Comparison of ENCODE assay signal across 1 cellular context in the genomic region with DNA sequence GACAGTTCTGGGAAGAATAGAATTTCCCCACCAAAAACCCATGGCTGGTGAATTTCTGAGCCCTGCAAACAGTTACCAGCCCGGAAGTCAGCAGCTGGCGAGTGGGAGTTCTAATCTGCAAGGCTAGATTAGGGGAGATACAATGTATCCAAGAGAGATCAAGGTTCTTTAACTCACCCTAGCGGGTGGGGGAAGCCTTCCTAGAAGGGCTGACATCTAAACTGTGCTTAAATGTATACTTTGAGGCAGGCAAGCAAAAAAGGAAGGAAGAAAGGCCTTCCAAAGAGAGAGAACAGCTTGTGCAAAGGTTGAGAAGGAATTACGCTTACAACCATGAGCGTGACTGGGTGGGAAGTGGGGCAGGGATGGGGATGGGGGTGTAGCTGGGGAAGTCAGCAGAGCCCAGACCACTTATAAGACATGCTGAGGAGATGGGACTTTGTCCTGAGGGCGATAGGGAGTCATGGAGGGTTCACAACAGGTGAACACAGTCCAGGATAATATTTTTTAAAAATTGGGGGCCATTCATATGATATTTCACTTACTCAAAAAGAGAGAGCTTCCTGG.
A peak's percentile ranks its signal among the peaks of the same experiment; 100 is the strongest.
TF ChIP-seq lines count a peak whose summit lies in the region.

No MANE protein-coding gene starts in this region.

TF ChIP-seq in K562, 482 proteins besides CTCF, POLR2A, EP300 and RAD21 (continued from another document and continues in another):
- TF ChIP-seq, protein P1, sequence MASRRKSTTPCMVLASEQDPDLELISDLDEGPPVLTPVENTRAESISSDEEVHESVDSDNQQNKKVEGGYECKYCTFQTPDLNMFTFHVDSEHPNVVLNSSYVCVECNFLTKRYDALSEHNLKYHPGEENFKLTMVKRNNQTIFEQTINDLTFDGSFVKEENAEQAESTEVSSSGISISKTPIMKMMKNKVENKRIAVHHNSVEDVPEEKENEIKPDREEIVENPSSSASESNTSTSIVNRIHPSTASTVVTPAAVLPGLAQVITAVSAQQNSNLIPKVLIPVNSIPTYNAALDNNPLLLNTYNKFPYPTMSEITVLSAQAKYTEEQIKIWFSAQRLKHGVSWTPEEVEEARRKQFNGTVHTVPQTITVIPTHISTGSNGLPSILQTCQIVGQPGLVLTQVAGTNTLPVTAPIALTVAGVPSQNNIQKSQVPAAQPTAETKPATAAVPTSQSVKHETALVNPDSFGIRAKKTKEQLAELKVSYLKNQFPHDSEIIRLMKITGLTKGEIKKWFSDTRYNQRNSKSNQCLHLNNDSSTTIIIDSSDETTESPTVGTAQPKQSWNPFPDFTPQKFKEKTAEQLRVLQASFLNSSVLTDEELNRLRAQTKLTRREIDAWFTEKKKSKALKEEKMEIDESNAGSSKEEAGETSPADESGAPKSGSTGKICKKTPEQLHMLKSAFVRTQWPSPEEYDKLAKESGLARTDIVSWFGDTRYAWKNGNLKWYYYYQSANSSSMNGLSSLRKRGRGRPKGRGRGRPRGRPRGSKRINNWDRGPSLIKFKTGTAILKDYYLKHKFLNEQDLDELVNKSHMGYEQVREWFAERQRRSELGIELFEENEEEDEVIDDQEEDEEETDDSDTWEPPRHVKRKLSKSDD (conservative IDR thresholded peaks at IDR 0.05; ENCODE audit: low read length): no peak
- TF ChIP-seq, protein P2, sequence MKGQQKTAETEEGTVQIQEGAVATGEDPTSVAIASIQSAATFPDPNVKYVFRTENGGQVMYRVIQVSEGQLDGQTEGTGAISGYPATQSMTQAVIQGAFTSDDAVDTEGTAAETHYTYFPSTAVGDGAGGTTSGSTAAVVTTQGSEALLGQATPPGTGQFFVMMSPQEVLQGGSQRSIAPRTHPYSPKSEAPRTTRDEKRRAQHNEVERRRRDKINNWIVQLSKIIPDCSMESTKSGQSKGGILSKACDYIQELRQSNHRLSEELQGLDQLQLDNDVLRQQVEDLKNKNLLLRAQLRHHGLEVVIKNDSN (CRISPR knock-in tag; IDR thresholded peaks at IDR 0.05): no peak
- no peak for TF ChIP-seq ZKSCAN1 (IDR thresholded peaks at IDR 0.05; ENCODE audit: low read depth, low read length)
- TF ChIP-seq MAZ (CRISPR knock-in tag; conservative IDR thresholded peaks at IDR 0.05 in 1 of 2, IDR thresholded peaks at IDR 0.05 in 1 of 2): peak in 1 of 2 experiments; percentile 43; a peak in 1 of 4 replicates
- TF ChIP-seq, protein P3, sequence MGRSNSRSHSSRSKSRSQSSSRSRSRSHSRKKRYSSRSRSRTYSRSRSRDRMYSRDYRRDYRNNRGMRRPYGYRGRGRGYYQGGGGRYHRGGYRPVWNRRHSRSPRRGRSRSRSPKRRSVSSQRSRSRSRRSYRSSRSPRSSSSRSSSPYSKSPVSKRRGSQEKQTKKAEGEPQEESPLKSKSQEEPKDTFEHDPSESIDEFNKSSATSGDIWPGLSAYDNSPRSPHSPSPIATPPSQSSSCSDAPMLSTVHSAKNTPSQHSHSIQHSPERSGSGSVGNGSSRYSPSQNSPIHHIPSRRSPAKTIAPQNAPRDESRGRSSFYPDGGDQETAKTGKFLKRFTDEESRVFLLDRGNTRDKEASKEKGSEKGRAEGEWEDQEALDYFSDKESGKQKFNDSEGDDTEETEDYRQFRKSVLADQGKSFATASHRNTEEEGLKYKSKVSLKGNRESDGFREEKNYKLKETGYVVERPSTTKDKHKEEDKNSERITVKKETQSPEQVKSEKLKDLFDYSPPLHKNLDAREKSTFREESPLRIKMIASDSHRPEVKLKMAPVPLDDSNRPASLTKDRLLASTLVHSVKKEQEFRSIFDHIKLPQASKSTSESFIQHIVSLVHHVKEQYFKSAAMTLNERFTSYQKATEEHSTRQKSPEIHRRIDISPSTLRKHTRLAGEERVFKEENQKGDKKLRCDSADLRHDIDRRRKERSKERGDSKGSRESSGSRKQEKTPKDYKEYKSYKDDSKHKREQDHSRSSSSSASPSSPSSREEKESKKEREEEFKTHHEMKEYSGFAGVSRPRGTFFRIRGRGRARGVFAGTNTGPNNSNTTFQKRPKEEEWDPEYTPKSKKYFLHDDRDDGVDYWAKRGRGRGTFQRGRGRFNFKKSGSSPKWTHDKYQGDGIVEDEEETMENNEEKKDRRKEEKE (IDR thresholded peaks at IDR 0.05; ENCODE audit: borderline replicate concordance in 1 of 2, control insufficient read depth in 1 of 2, low read depth in 2 of 2, low read length in 1 of 2): peak in 1 of 2 experiments; percentile 72; a peak in 1 of 4 replicates
- no peak for TF ChIP-seq ZNF696 (CRISPR knock-in tag; conservative IDR thresholded peaks at IDR 0.05)
- TF ChIP-seq ZNF436 (CRISPR knock-in tag; IDR thresholded peaks at IDR 0.05): no peak
- TF ChIP-seq NUFIP1 (IDR thresholded peaks at IDR 0.05; ENCODE audit: partially characterized antibody): no peak
- no peak for TF ChIP-seq ZNF143 (CRISPR knock-in tag; IDR thresholded peaks at IDR 0.05)
- peak in 1 of 2 experiments; percentile 41; a peak in 1 of 4 replicates for TF ChIP-seq RCOR1 (IDR thresholded peaks at IDR 0.05; ENCODE audit: borderline replicate concordance in 1 of 2, low read depth in 2 of 2, low read length in 2 of 2)
- no peak for TF ChIP-seq GATAD2B (IDR thresholded peaks at IDR 0.05; ENCODE audit: borderline replicate concordance)
- no peak for TF ChIP-seq CEBPG (CRISPR knock-in tag; IDR thresholded peaks at IDR 0.05)
- TF ChIP-seq CEBPG (tag; conservative IDR thresholded peaks at IDR 0.05 in 1 of 2, IDR thresholded peaks at IDR 0.05 in 1 of 2): no peak
- TF ChIP-seq, protein P4, sequence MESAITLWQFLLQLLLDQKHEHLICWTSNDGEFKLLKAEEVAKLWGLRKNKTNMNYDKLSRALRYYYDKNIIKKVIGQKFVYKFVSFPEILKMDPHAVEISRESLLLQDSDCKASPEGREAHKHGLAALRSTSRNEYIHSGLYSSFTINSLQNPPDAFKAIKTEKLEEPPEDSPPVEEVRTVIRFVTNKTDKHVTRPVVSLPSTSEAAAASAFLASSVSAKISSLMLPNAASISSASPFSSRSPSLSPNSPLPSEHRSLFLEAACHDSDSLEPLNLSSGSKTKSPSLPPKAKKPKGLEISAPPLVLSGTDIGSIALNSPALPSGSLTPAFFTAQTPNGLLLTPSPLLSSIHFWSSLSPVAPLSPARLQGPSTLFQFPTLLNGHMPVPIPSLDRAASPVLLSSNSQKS (CRISPR knock-in tag; IDR thresholded peaks at IDR 0.05): no peak
- TF ChIP-seq COPS2 (conservative IDR thresholded peaks at IDR 0.05): no peak
- TF ChIP-seq, protein P5, sequence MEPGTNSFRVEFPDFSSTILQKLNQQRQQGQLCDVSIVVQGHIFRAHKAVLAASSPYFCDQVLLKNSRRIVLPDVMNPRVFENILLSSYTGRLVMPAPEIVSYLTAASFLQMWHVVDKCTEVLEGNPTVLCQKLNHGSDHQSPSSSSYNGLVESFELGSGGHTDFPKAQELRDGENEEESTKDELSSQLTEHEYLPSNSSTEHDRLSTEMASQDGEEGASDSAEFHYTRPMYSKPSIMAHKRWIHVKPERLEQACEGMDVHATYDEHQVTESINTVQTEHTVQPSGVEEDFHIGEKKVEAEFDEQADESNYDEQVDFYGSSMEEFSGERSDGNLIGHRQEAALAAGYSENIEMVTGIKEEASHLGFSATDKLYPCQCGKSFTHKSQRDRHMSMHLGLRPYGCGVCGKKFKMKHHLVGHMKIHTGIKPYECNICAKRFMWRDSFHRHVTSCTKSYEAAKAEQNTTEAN (CRISPR knock-in tag; IDR thresholded peaks at IDR 0.05): no peak
- peak; percentile 17; the same call in 1 of the 2 replicates for TF ChIP-seq NFIC (IDR thresholded peaks at IDR 0.05)
- TF ChIP-seq ZNF165 (CRISPR knock-in tag; IDR thresholded peaks at IDR 0.05; ENCODE audit: borderline replicate concordance): no peak
- TF ChIP-seq JUND (IDR thresholded peaks at IDR 0.05; ENCODE audit: borderline replicate concordance, low read depth, low read length): peak; percentile 45; the same call in 1 of the 2 replicates
- TF ChIP-seq JUND (tag; IDR thresholded peaks at IDR 0.05; ENCODE audit: borderline replicate concordance, low read depth, low read length): no peak; the same call in 2 of the 3 replicates
- TF ChIP-seq CBFA2T3 (IDR thresholded peaks at IDR 0.05): peak; percentile 83
- no peak for TF ChIP-seq MED1 (CRISPR knock-in tag; IDR thresholded peaks at IDR 0.05; ENCODE audit: borderline replicate concordance)
- no peak for TF ChIP-seq KDM1A (IDR thresholded peaks at IDR 0.05)
- TF ChIP-seq EGR1 (conservative IDR thresholded peaks at IDR 0.05): peak; percentile 78
- TF ChIP-seq ZSCAN29 (IDR thresholded peaks at IDR 0.05): no peak
- no peak for TF ChIP-seq TEAD1 (CRISPR knock-in tag; IDR thresholded peaks at IDR 0.05)
- TF ChIP-seq NCOA2 (IDR thresholded peaks at IDR 0.05; ENCODE audit: partially characterized antibody in 2 of 2): no peak
- TF ChIP-seq RBBP5 (IDR thresholded peaks at IDR 0.05; ENCODE audit: borderline replicate concordance, insufficient read depth, low read length, poor library complexity, severe bottlenecking): no peak
- TF ChIP-seq ZNF253 (CRISPR knock-in tag; conservative IDR thresholded peaks at IDR 0.05): no peak
- peak; percentile 57 for TF ChIP-seq SMARCA4 (IDR thresholded peaks at IDR 0.05)
- TF ChIP-seq PHB (CRISPR knock-in tag; IDR thresholded peaks at IDR 0.05): no peak
- TF ChIP-seq, protein P6, sequence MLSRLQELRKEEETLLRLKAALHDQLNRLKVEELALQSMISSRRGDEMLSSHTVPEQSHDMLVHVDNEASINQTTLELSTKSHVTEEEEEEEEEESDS (CRISPR knock-in tag; IDR thresholded peaks at IDR 0.05): no peak
- TF ChIP-seq DPF2 (IDR thresholded peaks at IDR 0.05): peak; percentile 40; the same call in 1 of the 2 replicates
- peak; percentile 17; the same call in 1 of the 2 replicates for TF ChIP-seq ZNF316 (IDR thresholded peaks at IDR 0.05)
- no peak for TF ChIP-seq EWSR1 (IDR thresholded peaks at IDR 0.05; ENCODE audit: borderline replicate concordance, low read depth, partially characterized antibody)
- TF ChIP-seq BCOR (IDR thresholded peaks at IDR 0.05): peak; percentile 28; the same call in 1 of the 2 replicates
- no peak for TF ChIP-seq HNRNPUL1 (IDR thresholded peaks at IDR 0.05; ENCODE audit: low read length)
- no peak for TF ChIP-seq ZNF75A (CRISPR knock-in tag; IDR thresholded peaks at IDR 0.05)
- TF ChIP-seq SRSF3 (IDR thresholded peaks at IDR 0.05; ENCODE audit: insufficient read depth, low read length): no peak
- TF ChIP-seq CBX5 (IDR thresholded peaks at IDR 0.05; ENCODE audit: borderline replicate concordance, low read depth): no peak
- TF ChIP-seq TFAM (CRISPR knock-in tag; conservative IDR thresholded peaks at IDR 0.05): no peak
- peak; percentile 74 for TF ChIP-seq SMAD1 (IDR thresholded peaks at IDR 0.05; ENCODE audit: low read depth, low read length, partially characterized antibody)
- TF ChIP-seq, protein P7, sequence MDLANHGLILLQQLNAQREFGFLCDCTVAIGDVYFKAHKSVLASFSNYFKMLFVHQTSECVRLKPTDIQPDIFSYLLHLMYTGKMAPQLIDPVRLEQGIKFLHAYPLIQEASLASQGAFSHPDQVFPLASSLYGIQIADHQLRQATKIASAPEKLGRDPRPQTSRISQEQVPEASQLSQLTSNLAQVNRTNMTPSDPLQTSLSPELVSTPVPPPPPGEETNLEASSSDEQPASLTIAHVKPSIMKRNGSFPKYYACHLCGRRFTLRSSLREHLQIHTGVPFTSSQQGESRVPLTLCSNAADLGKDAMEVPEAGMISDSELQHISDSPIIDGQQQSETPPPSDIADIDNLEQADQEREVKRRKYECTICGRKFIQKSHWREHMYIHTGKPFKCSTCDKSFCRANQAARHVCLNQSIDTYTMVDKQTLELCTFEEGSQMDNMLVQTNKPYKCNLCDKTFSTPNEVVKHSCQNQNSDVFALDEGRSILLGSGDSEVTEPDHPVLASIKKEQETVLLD (IDR thresholded peaks at IDR 0.05): no peak; the same call in 1 of the 2 replicates
- no peak for TF ChIP-seq RHOXF2B (CRISPR knock-in tag; conservative IDR thresholded peaks at IDR 0.05)
- no peak for TF ChIP-seq ZNF347 (CRISPR knock-in tag; IDR thresholded peaks at IDR 0.05; ENCODE audit: low read depth)
- TF ChIP-seq GATAD2A (IDR thresholded peaks at IDR 0.05): peak; percentile 80; the same call in 1 of the 2 replicates
- TF ChIP-seq TCF3 (CRISPR knock-in tag; IDR thresholded peaks at IDR 0.05): peak; percentile 59
- no peak for TF ChIP-seq SPI1 (IDR thresholded peaks at IDR 0.05; ENCODE audit: borderline replicate concordance, low read depth, low read length)
- no peak for TF ChIP-seq ZNF699 (CRISPR knock-in tag; IDR thresholded peaks at IDR 0.05; ENCODE audit: insufficient replicate concordance)
- TF ChIP-seq SMAD2 (IDR thresholded peaks at IDR 0.05; ENCODE audit: low read depth, low read length): no peak
- no peak for TF ChIP-seq HNRNPH1 (optimal IDR thresholded peaks at IDR 0.05; ENCODE audit: low read depth, low read length)
- TF ChIP-seq CTBP1 (IDR thresholded peaks at IDR 0.05; ENCODE audit: borderline replicate concordance): no peak
- 0 out of 4 replicates have a peak, but pooled peaks have one; percentile 11 to 30 for TF ChIP-seq TRIM24 (IDR thresholded peaks at IDR 0.05)
- TF ChIP-seq SMARCE1 (IDR thresholded peaks at IDR 0.05): peak; percentile 45
- peak; percentile 23; the same call in 1 of the 2 replicates for TF ChIP-seq SOX6 (IDR thresholded peaks at IDR 0.05)
- peak; percentile 22; the same call in 1 of the 2 replicates for TF ChIP-seq MTA3 (IDR thresholded peaks at IDR 0.05; ENCODE audit: borderline replicate concordance)
- TF ChIP-seq ESRRA (IDR thresholded peaks at IDR 0.05; ENCODE audit: borderline replicate concordance, low read depth): no peak
- TF ChIP-seq, protein P8, sequence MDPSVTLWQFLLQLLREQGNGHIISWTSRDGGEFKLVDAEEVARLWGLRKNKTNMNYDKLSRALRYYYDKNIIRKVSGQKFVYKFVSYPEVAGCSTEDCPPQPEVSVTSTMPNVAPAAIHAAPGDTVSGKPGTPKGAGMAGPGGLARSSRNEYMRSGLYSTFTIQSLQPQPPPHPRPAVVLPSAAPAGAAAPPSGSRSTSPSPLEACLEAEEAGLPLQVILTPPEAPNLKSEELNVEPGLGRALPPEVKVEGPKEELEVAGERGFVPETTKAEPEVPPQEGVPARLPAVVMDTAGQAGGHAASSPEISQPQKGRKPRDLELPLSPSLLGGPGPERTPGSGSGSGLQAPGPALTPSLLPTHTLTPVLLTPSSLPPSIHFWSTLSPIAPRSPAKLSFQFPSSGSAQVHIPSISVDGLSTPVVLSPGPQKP (CRISPR knock-in tag; IDR thresholded peaks at IDR 0.05): no peak
- peak; percentile 9; the same call in 1 of the 2 replicates for TF ChIP-seq EHMT2 (IDR thresholded peaks at IDR 0.05)
- TF ChIP-seq CREBBP (IDR thresholded peaks at IDR 0.05; ENCODE audit: low read depth, low read length): no peak
- no peak for TF ChIP-seq ZNF140 (CRISPR knock-in tag; IDR thresholded peaks at IDR 0.05)
- TF ChIP-seq OTX1 (CRISPR knock-in tag; IDR thresholded peaks at IDR 0.05): no peak
- no peak for TF ChIP-seq RFX7 (CRISPR knock-in tag; IDR thresholded peaks at IDR 0.05)
- no peak for TF ChIP-seq ZNF707 (CRISPR knock-in tag; conservative IDR thresholded peaks at IDR 0.05)
- peak; percentile 58; the same call in 1 of the 2 replicates for TF ChIP-seq ZBED1 (IDR thresholded peaks at IDR 0.05)
- no peak for TF ChIP-seq MEF2D (tag; conservative IDR thresholded peaks at IDR 0.05; ENCODE audit: low read depth)
- TF ChIP-seq RNF2 (IDR thresholded peaks at IDR 0.05): peak; percentile 44; the same call in 1 of the 2 replicates
- no peak for TF ChIP-seq MAFG (tag; conservative IDR thresholded peaks at IDR 0.05)
- 0 out of 2 replicates have a peak, but pooled peaks have one; percentile 15 for TF ChIP-seq RUNX1 (IDR thresholded peaks at IDR 0.05; ENCODE audit: low read depth)
- TF ChIP-seq TEAD4 (IDR thresholded peaks at IDR 0.05; ENCODE audit: low read length): peak; percentile 73; the same call in 1 of the 2 replicates
- no peak for TF ChIP-seq TEAD4 (CRISPR knock-in tag; IDR thresholded peaks at IDR 0.05; ENCODE audit: borderline replicate concordance)
- no peak for TF ChIP-seq ZNF57 (CRISPR knock-in tag; IDR thresholded peaks at IDR 0.05)
